9 cellular contexts compared by ENCODE assay signal in genomic region chr5:139696894-139697658, GRCh38. TPM values are rescaled to one million over a fixed set of nuclear protein-coding genes. Genes with fewer than 3 reads are reported as not detected.
DNase-seq lines count a peak whose midpoint lies in the region; TF ChIP-seq lines count a peak whose summit lies in the region.
"Had no signal": no experiment of that assay in that cellular context is flagged by ENCODE, and none has a peak within 500 bp of the region (broad histone marks: within the 10 kb centered on the region; RNA-seq: fewer than 3 reads in every experiment).

No MANE protein-coding gene starts in this region.

- peak overlapping the region; percentile 91 to 99 (median 96) for H3K27ac Mint-ChIP-seq in brain

- POLR2A ChIA-PET in PC-9 (lab: Charles Lee; ENCODE audit: unreplicated experiment): interaction anchor here (0.6 kb wide), 1 partner anchor 46 kb away, joined by 5 read pairs; no protein-coding TSS in a partner anchor

- H3K36me3 Mint-ChIP-seq in brain: no peaks in the 10 kb centered on the region

- H3K4me1 Mint-ChIP-seq in brain: peaks cover 91% of the 10 kb centered on the region

- H3F3A ChIP-seq in PC-9 (ENCODE audit: insufficient read depth, low read depth): peaks cover 11% of the 10 kb centered on the region; the same call in 1 of the 2 replicates

- H3K27ac ChIP-seq in PC-9 (no peak overlapping the region), skin epidermis (peak overlapping the region; percentile 41 to 94 (median 86))
- H3K27ac ChIP-seq: 22Rv1 had no signal

- TSS peak; percentile 68 for BruUV-seq in PC-9 (replicated peaks; lab: Mats Ljungman, UMichigan)

- no peaks in the 10 kb centered on the region for H3K9me3 ChIP-seq in PC-9 (ENCODE audit: insufficient read depth, low read depth)

- H3K9me3 Mint-ChIP-seq in brain: no peaks in the 10 kb centered on the region

- peak overlapping the region; percentile 59 for H2AFZ ChIP-seq in PC-9

- peaks cover 4% of the 10 kb centered on the region; the same call in 1 of the 2 replicates for H3K4me1 ChIP-seq in PC-9 (replicated peaks; ENCODE audit: insufficient read depth)

- intact Hi-C loops in PC-9 (cut with micrococcal nuclease; ENCODE audit: unreplicated experiment): loop anchor here (2.0 kb wide), 2 partner anchors 48 to 68 kb away; partner anchors contain the start of gene CXXC5

- peak overlapping the region in 4 of 5 experiments; percentile 54 to 78 (median 72) for H3K4me3 Mint-ChIP-seq in brain

- CTCF ChIA-PET in PC-9 (lab: Charles Lee): no interaction called here

- H3K36me3 ChIP-seq in PC-9 (ENCODE audit: low read depth): no peaks in the 10 kb centered on the region

- DNase-seq in DMS53 (lab: John Stamatoyannopoulos, UW) (peak; percentile 82), DMS53 treated with DMSO at 0.1 percent for 48 hours (lab: John Stamatoyannopoulos, UW; ENCODE audit: unreplicated experiment) (no peak), PC-9 (peak in 1 of 2 experiments; percentile 75), iPS-NIHi7 (ENCODE audit: extremely low spot score) (peak; percentile 76), GF-D8 (lab: John Stamatoyannopoulos, UW) (no peak)
- DNase-seq in activated CD4-positive, CD25-positive, alpha-beta regulatory T cell treated with anti-CD3 and anti-CD28 coated beads, Interleukin-2, amount 50 U/mL, for 72 hours: no peak

- no peaks in the 10 kb centered on the region for H3K27me3 Mint-ChIP-seq in brain

- H3K4me2 ChIP-seq in PC-9: peak overlapping the region; percentile 70

- no peaks in the 10 kb centered on the region for H3K9me2 ChIP-seq in PC-9 (ENCODE audit: insufficient read depth)

- no peaks in the 10 kb centered on the region for H3K79me2 ChIP-seq in PC-9 (ENCODE audit: low read depth)

- no peaks in the 10 kb centered on the region for H4K20me1 ChIP-seq in PC-9 (ENCODE audit: insufficient read depth)

- H3K4me3 ChIP-seq in PC-9: peak overlapping the region; percentile 45; the same call in 1 of the 2 replicates
- peak overlapping the region; percentile 12 to 40 (median 27) for H3K4me3 ChIP-seq in skin epidermis

- peaks cover 15% of the 10 kb centered on the region; the same call in 1 of the 2 replicates for H3K27me3 ChIP-seq in PC-9 (ENCODE audit: insufficient read depth, low read depth)

- TF ChIP-seq CTCF in PC-9 (conservative IDR thresholded peaks at IDR 0.05): no peak
- no peak for TF ChIP-seq CTCF in brain (conservative IDR thresholded peaks at IDR 0.05)

RNA-seq across cellular contexts. Expression of gene CXXC5, which starts 48.9 kb away (rescaled TPM):
- 59.9 and 68.2 TPM in 2 replicates for total RNA-seq in PC-9 (2021)
- 79.7 TPM for polyA plus RNA-seq in brain (ENCODE audit: insufficient read depth, low read depth, low replicate concordance)

Comparison
In these comparisons a context has a peak if more than half of its experiments do, and no peak if none do; other contexts are left out.
1. DNase-seq: peak in DMS53 (single experiment) and iPS-NIHi7 (single experiment); none in DMS53 treated with DMSO at 0.1 percent for 48 hours (single experiment), activated CD4-positive, CD25-positive, alpha-beta regulatory T cell treated with anti-CD3 and anti-CD28 coated beads, Interleukin-2, amount 50 U/mL, for 72 hours (single experiment) and GF-D8 (single experiment).